In genomic region chr19:1214862-1215731, GRCh38 we compare ENCODE assay signal across 9 cellular contexts. TPM values are rescaled to one million over a fixed set of nuclear protein-coding genes. Genes with fewer than 3 reads are reported as not detected.
DNase-seq lines count a peak whose midpoint lies in the region; ATAC-seq and TF ChIP-seq lines count a peak whose summit lies in the region.
"Had no signal": no experiment of that assay in that cellular context is flagged by ENCODE, and none has a peak within 500 bp of the region (broad histone marks: within the 10 kb centered on the region; RNA-seq: fewer than 3 reads in every experiment).

No MANE protein-coding gene starts in this region.

- H3K36me3 ChIP-seq in Panc1 (ENCODE audit: control insufficient read depth, insufficient read depth, low read length) (no peaks in the 10 kb centered on the region; the same call in 1 of the 2 replicates), esophagus (ENCODE audit: control insufficient read depth in 2 of 2, insufficient read depth in 2 of 2, low read length in 1 of 2) (peaks cover 0 to 6% of the 10 kb centered on the region in 2 donors), neural progenitor cell (no peaks in the 10 kb centered on the region)

- H4K20me1 ChIP-seq in neural progenitor cell (ENCODE audit: low read depth) = peaks cover 93% of the 10 kb centered on the region

- no peak; the same call in 1 of the 2 replicates for TF ChIP-seq CTCF in Panc1 (IDR thresholded peaks at IDR 0.05)
- TF ChIP-seq CTCF in neural progenitor cell (IDR thresholded peaks at IDR 0.05) = no peak

- H3F3A ChIP-seq in neural progenitor cell (ENCODE audit: low read depth) = peaks cover 4% of the 10 kb centered on the region

- no peaks in the 10 kb centered on the region for H3K27me3 Mint-ChIP-seq in neural progenitor cell (ENCODE audit: insufficient read depth, low read depth)
- H3K27me3 Mint-ChIP-seq: stimulated activated naive B cell treated with anti-CD40 and anti-IgM and Interleukin-4, amounts not matched to agents 10 μg/mL and 1 μg/mL and 100 μg/mL, for 72 hours had no signal

- H3K9ac ChIP-seq in neural progenitor cell = no peak overlapping the region

- CTCF ChIA-PET in Panc1 (lab: Charles Lee) = no interaction called here

- H3K4me3 ChIP-seq in Panc1 (ENCODE audit: low read depth in 2 of 2, low read length in 2 of 2) = peak overlapping the region in 1 of 2 experiments; percentile 26; a peak in 2 of 4 replicates
- no peak overlapping the region for H3K4me3 ChIP-seq in esophagus (ENCODE audit: low read depth in 1 of 2, low read length in 2 of 2)
- no peak overlapping the region for H3K4me3 ChIP-seq in neural progenitor cell

- H3K9me3 Mint-ChIP-seq in neural progenitor cell = no peaks in the 10 kb centered on the region
- H3K9me3 Mint-ChIP-seq: stimulated activated naive B cell treated with anti-CD40 and anti-IgM and Interleukin-4, amounts not matched to agents 10 μg/mL and 1 μg/mL and 100 μg/mL, for 72 hours had no signal

- intact Hi-C loops in Panc1 (cut with micrococcal nuclease; ENCODE audit: unreplicated experiment) = no loop called here

- H3K27me3 ChIP-seq in Panc1 (ENCODE audit: control insufficient read depth, insufficient read depth, low read length) = no peaks in the 10 kb centered on the region
- no peaks in the 10 kb centered on the region for H3K27me3 ChIP-seq in esophagus (ENCODE audit: control insufficient read depth in 1 of 2, insufficient read depth in 2 of 2, low read length in 2 of 2)
- no peaks in the 10 kb centered on the region for H3K27me3 ChIP-seq in neural progenitor cell

- H3K4me1 Mint-ChIP-seq in neural progenitor cell = peaks cover 33% of the 10 kb centered on the region

- no peak overlapping the region for H2AFZ ChIP-seq in neural progenitor cell (replicated peaks)

- H3K79me2 ChIP-seq in neural progenitor cell (ENCODE audit: low read depth) = peaks cover 93% of the 10 kb centered on the region

- in situ Hi-C loops in Panc1 (cut with HindIII; ENCODE audit: low pct_unique_long_range_greater_than_20kb, low sequenced_read_pairs) = no loop called here

- no peak overlapping the region for H3K27ac Mint-ChIP-seq in neural progenitor cell

- H3K4me2 ChIP-seq in neural progenitor cell = no peak overlapping the region

- BruUV-seq in Panc1 (replicated peaks; lab: Mats Ljungman, UMichigan) = no TSS peak

- peak; percentile 89 for DNase-seq in A172 (ENCODE audit: low spot score)
- DNase-seq in Panc1 (ENCODE audit: low read depth, low spot score) = no peak
- DNase-seq in neural progenitor cell (ENCODE audit: low spot score) = no peak
- DNase-seq: stimulated activated naive B cell treated with anti-CD40 and anti-IgM and Interleukin-4, amounts not matched to agents 10 μg/mL and 1 μg/mL and 100 μg/mL, for 72 hours had no signal

- ATAC-seq in Panc1 = peak; percentile 58
- no peak for ATAC-seq in HG02938 (IDR thresholded peaks at IDR 0.05; ENCODE audit: unreplicated experiment)
- no peak for ATAC-seq in GM18907 (IDR thresholded peaks at IDR 0.05; ENCODE audit: unreplicated experiment)
- no peak for ATAC-seq in HG02973 (IDR thresholded peaks at IDR 0.05; ENCODE audit: unreplicated experiment)
- no peak for ATAC-seq in HG03097 (IDR thresholded peaks at IDR 0.05; ENCODE audit: low FRiP score, unreplicated experiment)

- no peaks in the 10 kb centered on the region for H3K9me3 ChIP-seq in Panc1 (ENCODE audit: control insufficient read depth, insufficient read depth, low read depth, low read length)
- no peaks in the 10 kb centered on the region for H3K9me3 ChIP-seq in esophagus (ENCODE audit: control insufficient read depth in 2 of 2, insufficient read depth in 1 of 2, low read depth in 1 of 2, low read length in 1 of 2)
- H3K9me3 ChIP-seq in neural progenitor cell (ENCODE audit: low read depth) = no peaks in the 10 kb centered on the region

- H3K27ac ChIP-seq in Panc1 (ENCODE audit: low read length) (peak overlapping the region; percentile 88), esophagus (ENCODE audit: low read depth in 2 of 2, low read length in 1 of 2) (peak overlapping the region; percentile 93), neural progenitor cell (peak overlapping the region; percentile 29)

- 63 to 69% methylated on average over 21 to 26 of the region's 26 CpGs for WGBS in esophagus, 2 donors

- H3K4me3 Mint-ChIP-seq in neural progenitor cell = no peak overlapping the region

- H3K4me1 ChIP-seq in Panc1 (ENCODE audit: control insufficient read depth, insufficient read depth, low read length) = peaks cover 52% of the 10 kb centered on the region
- H3K4me1 ChIP-seq in esophagus (ENCODE audit: control insufficient read depth in 2 of 2, insufficient read depth in 2 of 2, low read length in 1 of 2) = peaks cover 12 to 34% of the 10 kb centered on the region in 2 donors
- H3K4me1 ChIP-seq in neural progenitor cell = peaks cover 5% of the 10 kb centered on the region

- peaks cover 9% of the 10 kb centered on the region for H3K36me3 Mint-ChIP-seq in neural progenitor cell

- POLR2A ChIA-PET in Panc1 (lab: Charles Lee) = interaction anchor here (0.6 kb wide), 1 partner anchor 271 kb away, joined by 8 read pairs; no protein-coding TSS in a partner anchor

RNA-seq across cellular contexts. Expression of gene STK11, which starts 9.5 kb away (rescaled TPM):
- 87.8 and 98.9 TPM in 2 replicates for total RNA-seq in A172 (2014; rRNA removed; shearing (Covaris generic))
- total RNA-seq in Panc1 (2021; ENCODE audit: unreplicated experiment) = 116 TPM
- polyA plus RNA-seq in Panc1 (2012; ENCODE audit: insufficient read length) = 141 TPM
- polyA plus RNA-seq in esophagus = 10 to 100 TPM; 38.8 to 61.4 TPM
- 27.4 and 67.3 TPM in 2 replicates for total RNA-seq in neural progenitor cell (ENCODE audit: low replicate concordance)

RNA-seq across cellular contexts. Expression of gene CBARP, which starts 22.7 kb away (rescaled TPM):
- 0.93 and 0.95 TPM in 2 replicates for total RNA-seq in A172 (2014; rRNA removed; shearing (Covaris generic))
- 14.5 TPM for total RNA-seq in Panc1 (2021; ENCODE audit: unreplicated experiment)
- polyA plus RNA-seq in Panc1 (2012; ENCODE audit: insufficient read length) = 16.4 TPM
- polyA plus RNA-seq in esophagus = 1 to 10 TPM in 1 of 2 donors, under 1 TPM in 1; 0.95 to 1.3 TPM
- 1.2 and 17.8 TPM in 2 replicates for total RNA-seq in neural progenitor cell (ENCODE audit: low replicate concordance)

RNA-seq across cellular contexts. Expression of gene ATP5F1D, which starts 26.5 kb away (rescaled TPM):
- 42.2 and 78.9 TPM in 2 replicates for total RNA-seq in A172 (2014; rRNA removed; shearing (Covaris generic))
- 218 TPM for total RNA-seq in Panc1 (2021; ENCODE audit: unreplicated experiment)
- polyA plus RNA-seq in Panc1 (2012; ENCODE audit: insufficient read length) = 365 TPM
- polyA plus RNA-seq in esophagus = 100 to 1,000 TPM; 234 to 289 TPM
- 7.1 and 52.0 TPM in 2 replicates for total RNA-seq in neural progenitor cell (ENCODE audit: low replicate concordance)

RNA-seq across cellular contexts. Expression of gene MIDN, which starts 33.3 kb away (rescaled TPM):
- 7.0 and 19.2 TPM in 2 replicates for total RNA-seq in A172 (2014; rRNA removed; shearing (Covaris generic))
- total RNA-seq in Panc1 (2021; ENCODE audit: unreplicated experiment) (118 TPM), neural progenitor cell (ENCODE audit: low replicate concordance) (16.1 and 51.3 TPM in 2 replicates)
- 76.9 TPM for polyA plus RNA-seq in Panc1 (2012; ENCODE audit: insufficient read length)
- 10 to 100 TPM; 36.4 to 38.7 TPM for polyA plus RNA-seq in esophagus

RNA-seq across cellular contexts. Expression of gene SBNO2, which starts 41.0 kb away (rescaled TPM):
- total RNA-seq in A172 (2014; rRNA removed; shearing (Covaris generic)) = 37.0 and 51.1 TPM in 2 replicates
- 101 TPM for total RNA-seq in Panc1 (2021; ENCODE audit: unreplicated experiment)
- polyA plus RNA-seq in Panc1 (2012; ENCODE audit: insufficient read length) = 92.5 TPM
- polyA plus RNA-seq in esophagus = 10 to 100 TPM; 43.1 to 56.5 TPM
- 3.3 and 16.2 TPM in 2 replicates for total RNA-seq in neural progenitor cell (ENCODE audit: low replicate concordance)

Comparison
In these comparisons a context has a peak if more than half of its experiments do, and no peak if none do; other contexts are left out.
1. H3K27ac ChIP-seq: peak in every context shown above with its lines; median percentile 93 in esophagus; 88 in Panc1; 29 in neural progenitor cell.